Comparison of ENCODE assay signal across 2 cellular contexts in the genomic region with DNA sequence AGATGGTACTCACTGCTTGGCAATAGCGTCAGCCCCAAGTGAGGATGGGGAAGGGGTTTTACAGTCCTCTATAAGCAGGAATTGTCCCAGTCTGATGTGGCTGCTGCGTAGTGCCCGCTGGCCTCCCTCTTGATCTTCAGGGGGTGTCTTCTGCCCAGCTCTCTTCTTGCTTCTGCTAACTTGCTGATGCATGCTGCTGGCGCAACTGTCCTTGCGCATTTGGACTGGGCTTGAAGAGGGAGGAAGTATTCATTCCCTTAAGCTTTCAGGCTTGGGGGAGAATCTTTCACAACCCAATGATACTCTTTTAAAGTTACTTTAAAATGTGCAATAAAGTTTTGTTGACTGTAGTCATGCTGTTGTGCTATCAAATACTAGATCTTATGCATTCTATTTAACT.
TF ChIP-seq lines count a peak whose summit lies in the region.

No MANE protein-coding gene starts in this region.

TF ChIP-seq in GM23338, 12 proteins besides CTCF, POLR2A, EP300 and RAD21:
- TF ChIP-seq CREB1 (CRISPR knock-in tag; IDR thresholded peaks at IDR 0.05; ENCODE audit: low read depth) (no peak), EZH2phosphoT487 (IDR thresholded peaks at IDR 0.05; ENCODE audit: unreplicated experiment) (no peak), EZH2 (IDR thresholded peaks at IDR 0.05; ENCODE audit: low read depth, unreplicated experiment) (no peak)
- TF ChIP-seq, protein P1, sequence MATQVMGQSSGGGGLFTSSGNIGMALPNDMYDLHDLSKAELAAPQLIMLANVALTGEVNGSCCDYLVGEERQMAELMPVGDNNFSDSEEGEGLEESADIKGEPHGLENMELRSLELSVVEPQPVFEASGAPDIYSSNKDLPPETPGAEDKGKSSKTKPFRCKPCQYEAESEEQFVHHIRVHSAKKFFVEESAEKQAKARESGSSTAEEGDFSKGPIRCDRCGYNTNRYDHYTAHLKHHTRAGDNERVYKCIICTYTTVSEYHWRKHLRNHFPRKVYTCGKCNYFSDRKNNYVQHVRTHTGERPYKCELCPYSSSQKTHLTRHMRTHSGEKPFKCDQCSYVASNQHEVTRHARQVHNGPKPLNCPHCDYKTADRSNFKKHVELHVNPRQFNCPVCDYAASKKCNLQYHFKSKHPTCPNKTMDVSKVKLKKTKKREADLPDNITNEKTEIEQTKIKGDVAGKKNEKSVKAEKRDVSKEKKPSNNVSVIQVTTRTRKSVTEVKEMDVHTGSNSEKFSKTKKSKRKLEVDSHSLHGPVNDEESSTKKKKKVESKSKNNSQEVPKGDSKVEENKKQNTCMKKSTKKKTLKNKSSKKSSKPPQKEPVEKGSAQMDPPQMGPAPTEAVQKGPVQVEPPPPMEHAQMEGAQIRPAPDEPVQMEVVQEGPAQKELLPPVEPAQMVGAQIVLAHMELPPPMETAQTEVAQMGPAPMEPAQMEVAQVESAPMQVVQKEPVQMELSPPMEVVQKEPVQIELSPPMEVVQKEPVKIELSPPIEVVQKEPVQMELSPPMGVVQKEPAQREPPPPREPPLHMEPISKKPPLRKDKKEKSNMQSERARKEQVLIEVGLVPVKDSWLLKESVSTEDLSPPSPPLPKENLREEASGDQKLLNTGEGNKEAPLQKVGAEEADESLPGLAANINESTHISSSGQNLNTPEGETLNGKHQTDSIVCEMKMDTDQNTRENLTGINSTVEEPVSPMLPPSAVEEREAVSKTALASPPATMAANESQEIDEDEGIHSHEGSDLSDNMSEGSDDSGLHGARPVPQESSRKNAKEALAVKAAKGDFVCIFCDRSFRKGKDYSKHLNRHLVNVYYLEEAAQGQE (IDR thresholded peaks at IDR 0.05; ENCODE audit: unreplicated experiment): no peak
- TF ChIP-seq, protein P2, sequence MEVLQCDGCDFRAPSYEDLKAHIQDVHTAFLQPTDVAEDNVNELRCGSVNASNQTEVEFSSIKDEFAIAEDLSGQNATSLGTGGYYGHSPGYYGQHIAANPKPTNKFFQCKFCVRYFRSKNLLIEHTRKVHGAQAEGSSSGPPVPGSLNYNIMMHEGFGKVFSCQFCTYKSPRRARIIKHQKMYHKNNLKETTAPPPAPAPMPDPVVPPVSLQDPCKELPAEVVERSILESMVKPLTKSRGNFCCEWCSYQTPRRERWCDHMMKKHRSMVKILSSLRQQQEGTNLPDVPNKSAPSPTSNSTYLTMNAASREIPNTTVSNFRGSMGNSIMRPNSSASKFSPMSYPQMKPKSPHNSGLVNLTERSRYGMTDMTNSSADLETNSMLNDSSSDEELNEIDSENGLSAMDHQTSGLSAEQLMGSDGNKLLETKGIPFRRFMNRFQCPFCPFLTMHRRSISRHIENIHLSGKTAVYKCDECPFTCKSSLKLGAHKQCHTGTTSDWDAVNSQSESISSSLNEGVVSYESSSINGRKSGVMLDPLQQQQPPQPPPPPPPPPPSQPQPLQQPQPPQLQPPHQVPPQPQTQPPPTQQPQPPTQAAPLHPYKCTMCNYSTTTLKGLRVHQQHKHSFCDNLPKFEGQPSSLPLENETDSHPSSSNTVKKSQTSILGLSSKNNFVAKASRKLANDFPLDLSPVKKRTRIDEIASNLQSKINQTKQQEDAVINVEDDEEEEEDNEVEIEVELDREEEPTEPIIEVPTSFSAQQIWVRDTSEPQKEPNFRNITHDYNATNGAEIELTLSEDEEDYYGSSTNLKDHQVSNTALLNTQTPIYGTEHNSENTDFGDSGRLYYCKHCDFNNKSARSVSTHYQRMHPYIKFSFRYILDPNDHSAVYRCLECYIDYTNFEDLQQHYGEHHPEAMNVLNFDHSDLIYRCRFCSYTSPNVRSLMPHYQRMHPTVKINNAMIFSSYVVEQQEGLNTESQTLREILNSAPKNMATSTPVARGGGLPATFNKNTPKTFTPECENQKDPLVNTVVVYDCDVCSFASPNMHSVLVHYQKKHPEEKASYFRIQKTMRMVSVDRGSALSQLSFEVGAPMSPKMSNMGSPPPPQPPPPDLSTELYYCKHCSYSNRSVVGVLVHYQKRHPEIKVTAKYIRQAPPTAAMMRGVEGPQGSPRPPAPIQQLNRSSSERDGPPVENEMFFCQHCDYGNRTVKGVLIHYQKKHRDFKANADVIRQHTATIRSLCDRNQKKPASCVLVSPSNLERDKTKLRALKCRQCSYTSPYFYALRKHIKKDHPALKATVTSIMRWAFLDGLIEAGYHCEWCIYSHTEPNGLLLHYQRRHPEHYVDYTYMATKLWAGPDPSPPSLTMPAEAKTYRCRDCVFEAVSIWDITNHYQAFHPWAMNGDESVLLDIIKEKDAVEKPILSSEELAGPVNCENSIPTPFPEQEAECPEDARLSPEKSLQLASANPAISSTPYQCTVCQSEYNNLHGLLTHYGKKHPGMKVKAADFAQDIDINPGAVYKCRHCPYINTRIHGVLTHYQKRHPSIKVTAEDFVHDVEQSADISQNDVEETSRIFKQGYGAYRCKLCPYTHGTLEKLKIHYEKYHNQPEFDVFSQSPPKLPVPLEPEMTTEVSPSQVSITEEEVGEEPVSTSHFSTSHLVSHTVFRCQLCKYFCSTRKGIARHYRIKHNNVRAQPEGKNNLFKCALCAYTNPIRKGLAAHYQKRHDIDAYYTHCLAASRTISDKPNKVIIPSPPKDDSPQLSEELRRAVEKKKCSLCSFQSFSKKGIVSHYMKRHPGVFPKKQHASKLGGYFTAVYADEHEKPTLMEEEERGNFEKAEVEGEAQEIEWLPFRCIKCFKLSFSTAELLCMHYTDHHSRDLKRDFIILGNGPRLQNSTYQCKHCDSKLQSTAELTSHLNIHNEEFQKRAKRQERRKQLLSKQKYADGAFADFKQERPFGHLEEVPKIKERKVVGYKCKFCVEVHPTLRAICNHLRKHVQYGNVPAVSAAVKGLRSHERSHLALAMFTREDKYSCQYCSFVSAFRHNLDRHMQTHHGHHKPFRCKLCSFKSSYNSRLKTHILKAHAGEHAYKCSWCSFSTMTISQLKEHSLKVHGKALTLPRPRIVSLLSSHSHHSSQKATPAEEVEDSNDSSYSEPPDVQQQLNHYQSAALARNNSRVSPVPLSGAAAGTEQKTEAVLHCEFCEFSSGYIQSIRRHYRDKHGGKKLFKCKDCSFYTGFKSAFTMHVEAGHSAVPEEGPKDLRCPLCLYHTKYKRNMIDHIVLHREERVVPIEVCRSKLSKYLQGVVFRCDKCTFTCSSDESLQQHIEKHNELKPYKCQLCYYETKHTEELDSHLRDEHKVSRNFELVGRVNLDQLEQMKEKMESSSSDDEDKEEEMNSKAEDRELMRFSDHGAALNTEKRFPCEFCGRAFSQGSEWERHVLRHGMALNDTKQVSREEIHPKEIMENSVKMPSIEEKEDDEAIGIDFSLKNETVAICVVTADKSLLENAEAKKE (CRISPR knock-in tag; IDR thresholded peaks at IDR 0.05): no peak

TF ChIP-seq in H1, 55 proteins besides CTCF, POLR2A, EP300 and RAD21:
- TF ChIP-seq MAFK (IDR thresholded peaks at IDR 0.05; ENCODE audit: low read depth, low read length): no peak
